Comparison of ENCODE assay signal across 23 cellular contexts in the genomic region with DNA sequence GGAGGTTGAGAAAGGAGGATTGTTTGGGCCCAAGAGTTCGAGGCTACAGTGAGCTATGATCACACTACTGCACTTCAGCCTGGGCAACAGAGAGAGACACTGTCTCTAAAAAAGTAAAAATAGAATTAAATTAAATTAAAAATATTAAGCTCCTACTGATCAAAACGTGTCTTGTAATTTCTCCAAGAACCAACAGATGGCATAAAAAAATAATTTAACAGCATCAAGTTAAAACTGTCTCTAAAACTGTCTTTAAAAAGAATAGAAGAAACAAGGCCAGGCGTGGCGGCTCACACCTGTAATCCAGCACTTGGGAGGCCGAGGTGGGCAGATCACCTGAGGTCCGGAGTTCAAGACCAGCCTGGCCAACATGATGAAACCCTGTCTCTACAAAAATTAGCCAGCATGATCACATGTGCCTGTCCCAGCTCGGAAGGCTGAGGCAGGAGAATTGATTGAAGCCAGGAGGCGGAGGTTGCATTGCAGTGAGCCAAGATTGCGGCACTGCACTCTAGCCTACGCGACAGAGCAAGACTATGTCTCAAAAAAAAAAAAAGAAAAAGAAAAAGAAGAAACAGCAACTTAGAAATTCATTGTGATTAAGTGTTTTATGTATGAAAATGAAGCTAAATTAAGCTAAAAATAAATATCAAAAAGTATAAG.
"Had no signal": no experiment of that assay in that cellular context is flagged by ENCODE, and none has a peak within 500 bp of the region (broad histone marks: within the 10 kb centered on the region; RNA-seq: fewer than 3 reads in every experiment).

No MANE protein-coding gene starts in this region.

- H3K4me1 ChIP-seq: foreskin keratinocyte, psoas muscle, spleen, tibial artery, upper lobe of left lung, uterus had no signal

- H3K9me3 ChIP-seq: psoas muscle, spleen, tibial artery, upper lobe of left lung, uterus had no signal

- ATAC-seq: esophagus mucosa; foreskin keratinocyte; left colon; left ventricle myocardium superior; psoas muscle; sciatic nerve; stimulated activated memory B cell treated with anti-CD40 and anti-IgM and Interleukin-4, amounts not matched to agents 10 μg/mL and 1 μg/mL and 100 μg/mL, for 72 hours had no signal

- H3K36me3 ChIP-seq: uterus had no signal

- H3K4me2 ChIP-seq: hepatocyte had no signal

- H3K27ac ChIP-seq: dorsolateral prefrontal cortex, foreskin keratinocyte, hepatocyte, psoas muscle, spleen, tibial artery, upper lobe of left lung, uterus had no signal

- H3K27me3 ChIP-seq: dorsolateral prefrontal cortex, foreskin keratinocyte, hepatocyte, spleen, tibial artery, upper lobe of left lung, uterus had no signal

- H2AFZ ChIP-seq: hepatocyte had no signal

- DNase-seq: cortex of kidney; dorsolateral prefrontal cortex; effector CD8-positive, alpha-beta T cell; foreskin keratinocyte; left colon; left ventricle myocardium superior; mesenchymal stem cell; midbrain; naive B cell; nephron progenitor cell; psoas muscle; spleen; stimulated activated CD4-positive, alpha-beta T cell treated with anti-CD3 and anti-CD28 coated beads, Interleukin-15, amount 100 ng/mL, for 24 hours; stimulated activated CD4-positive, alpha-beta T cell treated with anti-CD3 and anti-CD28 coated beads, Interleukin-1b, Interleukin-23, amount 100 ng/mL, for 48 hours; stimulated activated CD4-positive, alpha-beta T cell treated with anti-CD3 and anti-CD28 coated beads, Interleukin-4, amount 100 ng/mL, for 24 hours; tibial artery; upper lobe of left lung; uterus had no signal

- H3K4me3 ChIP-seq: dorsolateral prefrontal cortex, hepatocyte, lung, psoas muscle, spleen, tibial artery, upper lobe of left lung, uterus had no signal
